Comparison of ENCODE assay signal across 8 cellular contexts in the genomic region with DNA sequence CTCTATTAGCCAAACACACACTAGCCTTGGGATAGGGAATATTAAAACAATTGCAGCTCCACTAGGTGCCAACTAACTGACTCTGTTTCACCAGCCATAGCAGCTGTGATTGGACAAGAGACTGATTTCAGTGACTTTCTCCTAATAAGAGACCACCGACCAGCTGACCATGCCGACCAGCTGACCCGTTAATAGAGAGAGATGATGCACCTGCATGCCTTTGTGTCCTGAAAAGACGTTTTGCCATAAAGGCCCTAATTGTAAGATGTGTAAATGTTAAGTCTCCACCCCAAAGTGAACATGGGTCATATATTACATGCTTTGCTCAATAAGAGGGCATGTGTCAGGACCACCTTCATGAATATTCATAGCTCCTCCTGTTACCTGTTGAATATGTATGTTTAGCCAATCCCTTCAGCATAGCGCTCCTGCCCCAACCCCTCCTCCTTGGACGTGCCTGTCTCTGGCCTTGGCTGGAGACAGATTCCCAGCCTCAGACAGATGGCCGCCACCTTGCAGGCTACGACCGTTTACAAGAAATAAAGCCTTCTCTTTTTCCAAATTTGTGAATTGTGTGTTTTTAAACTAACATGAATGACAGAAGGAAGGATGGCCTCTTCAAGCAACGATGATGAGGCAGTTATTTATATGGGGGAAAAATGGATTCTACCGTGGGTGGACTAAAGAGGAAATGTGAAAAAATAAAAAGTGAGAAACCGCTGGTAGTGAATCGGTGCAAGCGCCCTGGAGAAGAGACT. TPM values are rescaled to one million over a fixed set of nuclear protein-coding genes. Genes with fewer than 3 reads are reported as not detected.
A peak's percentile ranks its signal among the peaks of the same experiment; 100 is the strongest.
DNase-seq lines count a peak whose midpoint lies in the region; ATAC-seq and TF ChIP-seq lines count a peak whose summit lies in the region.

No MANE protein-coding gene starts in this region.

- H3K27ac ChIP-seq in heart left ventricle = peak overlapping the region in 11 of 12 donors; percentile 47 to 92 (median 79)

- H3K4me1 ChIP-seq in heart left ventricle = peaks cover 4 to 54% (median 28%) of the 10 kb centered on the region in 12 donors

- peak overlapping the region; percentile 94 for H3K4me3 Mint-ChIP-seq in activated CD4-positive, alpha-beta memory T cell treated with anti-CD3 and anti-CD28 coated beads, Interleukin-2, amount 10 ng/mL, durations not matched to agents 7 days and 5 days

- H3K4me1 Mint-ChIP-seq in activated CD4-positive, alpha-beta memory T cell treated with anti-CD3 and anti-CD28 coated beads, Interleukin-2, amount 10 ng/mL, durations not matched to agents 7 days and 5 days = peaks cover 73% of the 10 kb centered on the region

- POLR2A ChIA-PET in activated CD4-positive, alpha-beta memory T cell treated with anti-CD3 and anti-CD28 coated beads, Interleukin-2, amount 10 ng/mL, durations not matched to agents 7 days and 5 days (lab: Charles Lee) = interaction anchor here (1.5 kb wide), 1 partner anchor 9 kb away, joined by 3 read pairs; no protein-coding TSS in a partner anchor

- TF ChIP-seq CTCF in heart left ventricle (IDR thresholded peaks at IDR 0.05) = no peak

- no peaks in the 10 kb centered on the region for H3K9me3 Mint-ChIP-seq in activated CD4-positive, alpha-beta memory T cell treated with anti-CD3 and anti-CD28 coated beads, Interleukin-2, amount 10 ng/mL, durations not matched to agents 7 days and 5 days

- peaks cover 0 to 21% (median 18%) of the 10 kb centered on the region in 9 donors for H3K36me3 ChIP-seq in heart left ventricle

- intact Hi-C loops in Right ventricle myocardium superior (cut with DNase I) = no loop called here
- intact Hi-C loops in left ventricle myocardium superior (cut with micrococcal nuclease) = no loop called here
- intact Hi-C loops in heart left ventricle (cut with DNase I) = no loop called here

- TF ChIP-seq POLR2A in heart left ventricle (IDR thresholded peaks at IDR 0.05) = no peak

- DNase-seq in Right ventricle myocardium superior (peak; percentile 37), left ventricle myocardium superior (no peak), heart left ventricle (no peak), renal cortical epithelial cell (ENCODE audit: low read depth) (peak; percentile 30), hippocampal formation (lab: John Stamatoyannopoulos, UW) (no peak)
- no peak for DNase-seq in activated CD4-positive, alpha-beta memory T cell treated with anti-CD3 and anti-CD28 coated beads, Interleukin-2, amount 10 ng/mL, durations not matched to agents 7 days and 5 days

- no peaks in the 10 kb centered on the region for H3K27me3 ChIP-seq in heart left ventricle

- peak overlapping the region; percentile 84 to 99 (median 90) for H3K4me3 ChIP-seq in heart left ventricle

- H3K27ac Mint-ChIP-seq in activated CD4-positive, alpha-beta memory T cell treated with anti-CD3 and anti-CD28 coated beads, Interleukin-2, amount 10 ng/mL, durations not matched to agents 7 days and 5 days = peak overlapping the region; percentile 93

- no peaks in the 10 kb centered on the region for H3K27me3 Mint-ChIP-seq in activated CD4-positive, alpha-beta memory T cell treated with anti-CD3 and anti-CD28 coated beads, Interleukin-2, amount 10 ng/mL, durations not matched to agents 7 days and 5 days

- peaks cover 34% of the 10 kb centered on the region for H3K36me3 Mint-ChIP-seq in activated CD4-positive, alpha-beta memory T cell treated with anti-CD3 and anti-CD28 coated beads, Interleukin-2, amount 10 ng/mL, durations not matched to agents 7 days and 5 days (ENCODE audit: low read depth)

- no peaks in the 10 kb centered on the region for H3K9me3 ChIP-seq in heart left ventricle

- ATAC-seq in Right ventricle myocardium superior (ENCODE audit: poor library complexity) (no peak), left ventricle myocardium superior (no peak), heart left ventricle (no peak), HG02973 (IDR thresholded peaks at IDR 0.05; ENCODE audit: unreplicated experiment) (no peak), HG02870 (IDR thresholded peaks at IDR 0.05; ENCODE audit: unreplicated experiment) (no peak)

- WGBS in heart left ventricle, 4 donors = 49 to 54% (median 51%) methylated on average over 14 of the region's 14 CpGs

- CTCF ChIA-PET in activated CD4-positive, alpha-beta memory T cell treated with anti-CD3 and anti-CD28 coated beads, Interleukin-2, amount 10 ng/mL, durations not matched to agents 7 days and 5 days (lab: Charles Lee) = no interaction called here

RNA-seq across cellular contexts. Expression of a gene that starts 1.2 kb away (rescaled TPM):
- 18.5 TPM for total RNA-seq in Right ventricle myocardium superior
- total RNA-seq in left ventricle myocardium superior = 20.5 TPM
- 100 to 1,000 TPM; 141 to 142 TPM for total RNA-seq in activated CD4-positive, alpha-beta memory T cell treated with anti-CD3 and anti-CD28 coated beads, Interleukin-2, amount 10 ng/mL, durations not matched to agents 7 days and 5 days
- total RNA-seq in heart left ventricle = 10 to 100 TPM; 11.4 to 41.9 (median 18.0) TPM
- polyA plus RNA-seq in heart left ventricle = 10 to 100 TPM; 19.4 to 23.4 TPM
- 68.9 and 80.6 TPM in 2 replicates for total RNA-seq in renal cortical epithelial cell

RNA-seq across cellular contexts. Expression of a gene that starts 3.6 kb away (rescaled TPM):
- total RNA-seq in Right ventricle myocardium superior (48.5 TPM), left ventricle myocardium superior (41.3 TPM), heart left ventricle (10 to 100 TPM; 19.8 to 44.5 (median 30.8) TPM), renal cortical epithelial cell (28.0 and 58.7 TPM in 2 replicates)
- total RNA-seq in activated CD4-positive, alpha-beta memory T cell treated with anti-CD3 and anti-CD28 coated beads, Interleukin-2, amount 10 ng/mL, durations not matched to agents 7 days and 5 days = 10 to 100 TPM; 74.4 to 79.6 TPM
- 10 to 100 TPM; 12.6 to 22.2 TPM for polyA plus RNA-seq in heart left ventricle

Comparison
In these comparisons a context has a peak if more than half of its experiments do, and no peak if none do; other contexts are left out.
1. DNase-seq: peak in Right ventricle myocardium superior (single experiment) and renal cortical epithelial cell (single experiment); none in left ventricle myocardium superior (single experiment), activated CD4-positive, alpha-beta memory T cell treated with anti-CD3 and anti-CD28 coated beads, Interleukin-2, amount 10 ng/mL, durations not matched to agents 7 days and 5 days (single experiment), heart left ventricle (0 of 5) and hippocampal formation (0 of 2).